ENCODE assay signal across 14 cellular contexts in the genomic region with DNA sequence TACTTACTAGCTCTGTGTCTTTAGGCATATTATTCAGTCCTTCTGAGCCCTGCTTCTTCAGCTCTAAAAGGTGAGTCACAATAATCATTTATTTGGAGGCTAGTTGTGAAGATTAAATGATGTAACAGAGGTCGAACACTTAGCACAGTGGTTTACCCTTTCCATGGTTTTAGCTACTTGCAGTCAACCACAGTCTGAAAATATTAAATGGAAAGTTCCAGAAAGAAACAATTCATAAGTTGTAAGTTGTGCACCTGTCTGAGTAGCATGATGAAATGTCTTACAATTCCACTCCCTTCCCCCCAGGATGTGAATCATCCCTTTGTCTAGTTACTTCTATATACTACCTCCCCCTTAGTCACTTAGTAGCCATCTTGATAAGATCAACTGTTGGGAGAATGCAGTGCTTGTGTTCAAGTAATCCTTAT.
DNase-seq lines count a peak whose midpoint lies in the region; ATAC-seq and TF ChIP-seq lines count a peak whose summit lies in the region.
"Had no signal": no experiment of that assay in that cellular context is flagged by ENCODE, and none has a peak within 500 bp of the region (broad histone marks: within the 10 kb centered on the region; RNA-seq: fewer than 3 reads in every experiment).

No MANE protein-coding gene starts in this region.

- DNase-seq in BJ (ENCODE audit: low read depth) (peak; percentile 49), HT1080 (ENCODE audit: low read depth) (peak; percentile 91), glomerular visceral epithelial cell (ENCODE audit: extremely low spot score) (peak; percentile 74), body of pancreas (no peak), NCI-H510A (lab: John Stamatoyannopoulos, UW) (no peak), anterior cingulate cortex (lab: John Stamatoyannopoulos, UW) (no peak)
- DNase-seq in activated CD8-positive, alpha-beta T cell treated with anti-CD3 and anti-CD28 coated beads, Interleukin-2, amount 10 ng/mL, durations not matched to agents 7 days and 5 days: no peak
- DNase-seq in stimulated activated naive B cell treated with anti-CD40 and anti-IgM and Interleukin-4, amounts not matched to agents 10 μg/mL and 1 μg/mL and 100 μg/mL, for 72 hours: no peak
- DNase-seq: activated CD8-positive, alpha-beta memory T cell treated with anti-CD3 and anti-CD28 coated beads, Interleukin-2, amount 50 U/mL, for 48 hours; colonic mucosa; COR-L47; hypothalamus; NCI-H2227 treated with DMSO at 0.1 percent for 48 hours had no signal

- TF ChIP-seq POLR2A in body of pancreas (IDR thresholded peaks at IDR 0.05): no peak

- 38 to 46% methylated on average over 1 of the region's 1 CpG for WGBS in body of pancreas, 2 donors

- peak; percentile 51 for ATAC-seq in activated CD8-positive, alpha-beta T cell treated with anti-CD3 and anti-CD28 coated beads, Interleukin-2, amount 10 ng/mL, durations not matched to agents 7 days and 5 days
- ATAC-seq in stimulated activated naive B cell treated with anti-CD40 and anti-IgM and Interleukin-4, amounts not matched to agents 10 μg/mL and 1 μg/mL and 100 μg/mL, for 72 hours (replicated peaks): no peak
- ATAC-seq in body of pancreas: no peak
- ATAC-seq: HepG2 had no signal

- no peaks in the 10 kb centered on the region for H3K27me3 Mint-ChIP-seq in activated CD8-positive, alpha-beta T cell treated with anti-CD3 and anti-CD28 coated beads, Interleukin-2, amount 10 ng/mL, durations not matched to agents 7 days and 5 days (ENCODE audit: low read depth)
- no peaks in the 10 kb centered on the region for H3K27me3 Mint-ChIP-seq in stimulated activated naive B cell treated with anti-CD40 and anti-IgM and Interleukin-4, amounts not matched to agents 10 μg/mL and 1 μg/mL and 100 μg/mL, for 72 hours

- intact Hi-C loops in body of pancreas (cut with DNase I): no loop called here

- H3K27ac ChIP-seq in body of pancreas: no peak overlapping the region
- H3K27ac ChIP-seq: colonic mucosa had no signal

- H3K4me1 ChIP-seq in body of pancreas: no peaks in the 10 kb centered on the region
- H3K4me1 ChIP-seq: colonic mucosa had no signal

- no peaks in the 10 kb centered on the region for H3K9me3 ChIP-seq in body of pancreas
- H3K9me3 ChIP-seq: colonic mucosa had no signal

- no peak for TF ChIP-seq CTCF in BJ (IDR thresholded peaks at IDR 0.05; ENCODE audit: insufficient read depth, low read depth, low read length)
- TF ChIP-seq CTCF in body of pancreas (IDR thresholded peaks at IDR 0.05): no peak

- CTCF ChIA-PET in BJ (lab: Yijun Ruan, JAX): interaction anchor here (1.0 kb wide), 1 partner anchor 22 kb away, joined by 3 read pairs; no protein-coding TSS in a partner anchor
- CTCF ChIA-PET in activated CD8-positive, alpha-beta T cell treated with anti-CD3 and anti-CD28 coated beads, Interleukin-2, amount 10 ng/mL, durations not matched to agents 7 days and 5 days (lab: Charles Lee): no interaction called here

- H3K4me3 Mint-ChIP-seq in activated CD8-positive, alpha-beta T cell treated with anti-CD3 and anti-CD28 coated beads, Interleukin-2, amount 10 ng/mL, durations not matched to agents 7 days and 5 days: no peak overlapping the region
- no peak overlapping the region for H3K4me3 Mint-ChIP-seq in stimulated activated naive B cell treated with anti-CD40 and anti-IgM and Interleukin-4, amounts not matched to agents 10 μg/mL and 1 μg/mL and 100 μg/mL, for 72 hours

- H3K27me3 ChIP-seq in BJ (ENCODE audit: control insufficient read depth, insufficient read depth, low read length) (no peaks in the 10 kb centered on the region), body of pancreas (no peaks in the 10 kb centered on the region)
- H3K27me3 ChIP-seq: colonic mucosa had no signal

- H3K9me3 Mint-ChIP-seq in activated CD8-positive, alpha-beta T cell treated with anti-CD3 and anti-CD28 coated beads, Interleukin-2, amount 10 ng/mL, durations not matched to agents 7 days and 5 days (ENCODE audit: insufficient read depth): peaks cover 4% of the 10 kb centered on the region
- H3K9me3 Mint-ChIP-seq in stimulated activated naive B cell treated with anti-CD40 and anti-IgM and Interleukin-4, amounts not matched to agents 10 μg/mL and 1 μg/mL and 100 μg/mL, for 72 hours: no peaks in the 10 kb centered on the region

- H3K36me3 Mint-ChIP-seq in activated CD8-positive, alpha-beta T cell treated with anti-CD3 and anti-CD28 coated beads, Interleukin-2, amount 10 ng/mL, durations not matched to agents 7 days and 5 days (ENCODE audit: low read depth): no peaks in the 10 kb centered on the region
- no peaks in the 10 kb centered on the region for H3K36me3 Mint-ChIP-seq in stimulated activated naive B cell treated with anti-CD40 and anti-IgM and Interleukin-4, amounts not matched to agents 10 μg/mL and 1 μg/mL and 100 μg/mL, for 72 hours

- H3K4me3 ChIP-seq in BJ (ENCODE audit: low read depth, low read length): no peak overlapping the region
- H3K4me3 ChIP-seq in body of pancreas: no peak overlapping the region
- H3K4me3 ChIP-seq: colonic mucosa had no signal

- H3K27ac Mint-ChIP-seq in activated CD8-positive, alpha-beta T cell treated with anti-CD3 and anti-CD28 coated beads, Interleukin-2, amount 10 ng/mL, durations not matched to agents 7 days and 5 days: no peak overlapping the region
- no peak overlapping the region for H3K27ac Mint-ChIP-seq in stimulated activated naive B cell treated with anti-CD40 and anti-IgM and Interleukin-4, amounts not matched to agents 10 μg/mL and 1 μg/mL and 100 μg/mL, for 72 hours

- no peaks in the 10 kb centered on the region for H3K36me3 ChIP-seq in BJ (ENCODE audit: control insufficient read depth, insufficient read depth, low read length)
- H3K36me3 ChIP-seq in body of pancreas (replicated peaks in 1 of 2; ENCODE audit: insufficient read depth in 1 of 2, low read depth in 2 of 2): no peaks in the 10 kb centered on the region
- H3K36me3 ChIP-seq: colonic mucosa had no signal

- H3K4me1 Mint-ChIP-seq in activated CD8-positive, alpha-beta T cell treated with anti-CD3 and anti-CD28 coated beads, Interleukin-2, amount 10 ng/mL, durations not matched to agents 7 days and 5 days (ENCODE audit: low read depth): peaks cover 15% of the 10 kb centered on the region
- H3K4me1 Mint-ChIP-seq in stimulated activated naive B cell treated with anti-CD40 and anti-IgM and Interleukin-4, amounts not matched to agents 10 μg/mL and 1 μg/mL and 100 μg/mL, for 72 hours: no peaks in the 10 kb centered on the region

- POLR2A ChIA-PET in BJ (lab: Charles Lee): no interaction called here
- POLR2A ChIA-PET in activated CD8-positive, alpha-beta T cell treated with anti-CD3 and anti-CD28 coated beads, Interleukin-2, amount 10 ng/mL, durations not matched to agents 7 days and 5 days (lab: Charles Lee): no interaction called here

Comparison
In these comparisons a context has a peak if more than half of its experiments do, and no peak if none do; other contexts are left out.
1. DNase-seq: peak in BJ (single experiment), HT1080 (single experiment) and glomerular visceral epithelial cell (single experiment); none in activated CD8-positive, alpha-beta T cell treated with anti-CD3 and anti-CD28 coated beads, Interleukin-2, amount 10 ng/mL, durations not matched to agents 7 days and 5 days (single experiment), stimulated activated naive B cell treated with anti-CD40 and anti-IgM and Interleukin-4, amounts not matched to agents 10 μg/mL and 1 μg/mL and 100 μg/mL, for 72 hours (single experiment), body of pancreas (0 of 4), NCI-H510A (single experiment) and anterior cingulate cortex (0 of 58).